ENCODE assay signal across 8 cellular contexts in the genomic region with DNA sequence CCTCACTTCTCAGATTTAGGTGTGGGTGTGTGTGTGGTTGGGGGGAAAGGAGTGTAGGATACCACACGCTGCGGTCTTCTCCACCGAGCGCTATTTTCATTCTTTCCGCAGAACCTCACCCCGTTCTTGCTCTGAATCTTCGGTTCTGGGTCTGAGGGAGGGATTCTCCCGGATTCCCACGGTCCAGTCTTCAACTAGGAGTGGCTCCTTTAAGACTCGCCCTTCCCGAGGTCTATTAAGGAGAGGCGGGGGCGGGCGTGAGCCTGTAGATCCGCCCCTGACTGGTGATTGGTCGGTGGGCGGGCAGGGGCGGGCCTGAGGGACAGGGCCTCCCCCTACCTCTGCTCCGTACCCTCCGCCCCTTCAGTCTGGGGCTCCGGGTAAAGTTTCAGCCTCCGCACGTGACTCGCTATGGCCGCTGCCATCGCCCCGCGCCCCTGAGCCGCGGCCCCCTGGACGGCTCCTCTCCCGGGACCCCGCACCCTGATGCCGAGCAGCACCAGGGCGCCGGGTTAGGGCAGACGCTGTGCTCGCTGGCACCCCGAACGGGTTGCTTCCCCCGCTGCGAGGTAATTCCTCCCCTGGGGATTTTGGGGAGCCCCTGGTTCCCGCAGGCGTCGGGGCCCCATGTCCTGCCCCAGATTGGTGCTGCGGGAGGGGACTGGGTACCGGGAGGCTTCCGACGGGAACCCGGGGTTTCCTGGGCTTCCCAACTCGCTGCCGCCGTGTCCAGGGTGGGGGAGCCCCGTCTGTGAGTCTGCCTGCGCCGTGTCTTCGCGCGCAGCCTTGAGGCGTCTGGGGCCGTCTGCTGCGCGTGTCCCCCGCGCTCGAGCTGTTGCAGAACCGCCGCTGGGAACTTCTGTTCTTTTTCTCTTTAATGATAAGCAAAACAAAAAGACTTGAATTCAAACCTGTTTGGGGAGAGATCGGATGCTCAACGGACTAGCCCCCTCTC. TPM values are rescaled to one million over a fixed set of nuclear protein-coding genes. Genes with fewer than 3 reads are reported as not detected.
A peak's percentile ranks its signal among the peaks of the same experiment; 100 is the strongest.
DNase-seq lines count a peak whose midpoint lies in the region; ATAC-seq and TF ChIP-seq lines count a peak whose summit lies in the region.

No MANE protein-coding gene starts in this region.

- H3K4me3 Mint-ChIP-seq in activated CD4-positive, alpha-beta T cell treated with anti-CD3 and anti-CD28 coated beads, Interleukin-2, amount 10 ng/mL, durations not matched to agents 24 days and 14 days = peak overlapping the region; percentile 97

- peaks cover 7% of the 10 kb centered on the region for H3K36me3 Mint-ChIP-seq in activated CD4-positive, alpha-beta T cell treated with anti-CD3 and anti-CD28 coated beads, Interleukin-2, amount 10 ng/mL, durations not matched to agents 24 days and 14 days (ENCODE audit: low read depth)

- peaks cover 77% of the 10 kb centered on the region for H3K4me1 Mint-ChIP-seq in activated CD4-positive, alpha-beta T cell treated with anti-CD3 and anti-CD28 coated beads, Interleukin-2, amount 10 ng/mL, durations not matched to agents 24 days and 14 days

- intact Hi-C loops in activated CD4-positive, alpha-beta T cell treated with anti-CD3 and anti-CD28 coated beads, Interleukin-2, amount 10 ng/mL, durations not matched to agents 24 days and 14 days (cut with micrococcal nuclease) = loop anchor here (1.0 kb wide), 3 partner anchors 8 to 31 kb away; partner anchors contain the start of gene CDC6

- peak; percentile 96 to 97 for DNase-seq in AML-193 (lab: John Stamatoyannopoulos, UW)
- peak; percentile 94 to 97 for DNase-seq in NCI-H524 (lab: John Stamatoyannopoulos, UW)
- DNase-seq in activated CD4-positive, alpha-beta T cell treated with anti-CD3 and anti-CD28 coated beads, Interleukin-2, amount 10 ng/mL, durations not matched to agents 24 days and 14 days = peak; percentile 97
- peak; percentile 98 for DNase-seq in coronary artery (ENCODE audit: low spot score)
- DNase-seq in left lobe of liver (ENCODE audit: low spot score) = peak; percentile 96
- DNase-seq in stimulated activated CD4-positive, alpha-beta T cell treated with anti-CD3 and anti-CD28 coated beads, Interleukin-2, amount 100 ng/mL, for 24 hours = peak; percentile 93

- no peaks in the 10 kb centered on the region for H3K9me3 Mint-ChIP-seq in activated CD4-positive, alpha-beta T cell treated with anti-CD3 and anti-CD28 coated beads, Interleukin-2, amount 10 ng/mL, durations not matched to agents 24 days and 14 days

- peak; percentile 51 for ATAC-seq in HG03439 (IDR thresholded peaks at IDR 0.05; ENCODE audit: unreplicated experiment)
- peak; percentile 91 for ATAC-seq in left lobe of liver

- H3K27me3 Mint-ChIP-seq in activated CD4-positive, alpha-beta T cell treated with anti-CD3 and anti-CD28 coated beads, Interleukin-2, amount 10 ng/mL, durations not matched to agents 24 days and 14 days = peaks cover 4% of the 10 kb centered on the region

- peak overlapping the region; percentile 90 to 92 for H3K27ac ChIP-seq in coronary artery

- peak overlapping the region; percentile 98 for H3K27ac Mint-ChIP-seq in activated CD4-positive, alpha-beta T cell treated with anti-CD3 and anti-CD28 coated beads, Interleukin-2, amount 10 ng/mL, durations not matched to agents 24 days and 14 days

- H3K4me3 ChIP-seq in coronary artery = peak overlapping the region; percentile 83

- TF ChIP-seq POLR2A in GM19193 (IDR thresholded peaks at IDR 0.05; ENCODE audit: extremely low read depth, insufficient read depth, insufficient read length) = peak; percentile 72

- TF ChIP-seq CTCF in coronary artery (IDR thresholded peaks at IDR 0.05) = no peak

RNA-seq across cellular contexts. Expression of gene RARA, which starts 9.2 kb away (rescaled TPM):
- total RNA-seq in activated CD4-positive, alpha-beta T cell treated with anti-CD3 and anti-CD28 coated beads, Interleukin-2, amount 10 ng/mL, durations not matched to agents 24 days and 14 days = 24.0 and 26.2 TPM in 2 replicates
- total RNA-seq in left lobe of liver = 21.3 TPM

RNA-seq across cellular contexts. Expression of gene CDC6, which starts 30.5 kb away (rescaled TPM):
- 139 and 142 TPM in 2 replicates for total RNA-seq in activated CD4-positive, alpha-beta T cell treated with anti-CD3 and anti-CD28 coated beads, Interleukin-2, amount 10 ng/mL, durations not matched to agents 24 days and 14 days
- total RNA-seq in left lobe of liver = 1.5 TPM

RNA-seq across cellular contexts. Expression of gene GJD3, which starts 46.4 kb away (rescaled TPM):
- total RNA-seq in activated CD4-positive, alpha-beta T cell treated with anti-CD3 and anti-CD28 coated beads, Interleukin-2, amount 10 ng/mL, durations not matched to agents 24 days and 14 days = 0.23 and 0.38 TPM in 2 replicates
- 0.68 TPM for total RNA-seq in left lobe of liver

Comparison
In these comparisons a context has a peak if more than half of its experiments do, and no peak if none do; other contexts are left out.
1. Peak in every context shown above with its lines: DNase-seq, ATAC-seq, H3K4me3 ChIP-seq and H3K27ac ChIP-seq.
2. RNA of gene CDC6, which starts 30.5 kb away (total RNA-seq): 139 to 142 TPM in activated CD4-positive, alpha-beta T cell treated with anti-CD3 and anti-CD28 coated beads, Interleukin-2, amount 10 ng/mL, durations not matched to agents 24 days and 14 days; 1.5 TPM in left lobe of liver (single experiment); every median in the first group is over 10 times any median in the second.